Comparison of ENCODE assay signal across 18 cellular contexts in the genomic region with DNA sequence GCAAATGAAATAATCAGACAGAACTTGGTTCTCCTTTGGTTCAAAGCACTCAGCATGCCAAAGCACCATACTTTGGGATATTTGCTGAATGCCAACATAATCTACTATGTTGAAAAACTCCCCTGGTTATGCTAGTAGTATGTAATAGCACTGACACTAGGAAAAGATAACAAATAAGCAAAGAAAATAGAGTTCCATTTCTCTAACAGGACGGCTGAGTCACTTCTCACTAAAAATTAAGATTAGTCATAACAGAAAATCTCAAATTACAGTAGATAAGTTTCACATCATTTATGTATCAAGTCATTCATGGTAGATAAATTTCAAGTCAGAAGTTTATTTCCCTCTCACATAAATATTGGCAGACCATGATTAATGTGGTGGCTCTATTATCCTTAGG. TPM values are rescaled to one million over a fixed set of nuclear protein-coding genes. Genes with fewer than 3 reads are reported as not detected.
DNase-seq lines count a peak whose midpoint lies in the region; FAIRE-seq and TF ChIP-seq lines count a peak whose summit lies in the region.
"Had no signal": no experiment of that assay in that cellular context is flagged by ENCODE, and none has a peak within 500 bp of the region (broad histone marks: within the 10 kb centered on the region; RNA-seq: fewer than 3 reads in every experiment).

No MANE protein-coding gene starts in this region.

- CTCF ChIA-PET in RWPE1 (lab: Yijun Ruan, JAX) = no interaction called here
- CTCF ChIA-PET in mammary epithelial cell (lab: Charles Lee; ENCODE audit: low non-redundant PET) = no interaction called here

- H3K4me2 ChIP-seq in mammary epithelial cell (ENCODE audit: insufficient read depth, low read depth, low read length) = no peak overlapping the region
- H3K4me2 ChIP-seq: A549 had no signal

- no peak overlapping the region for H3K9ac ChIP-seq in mammary epithelial cell (ENCODE audit: insufficient read depth, low read length)
- H3K9ac ChIP-seq: GM23248 had no signal

- TF ChIP-seq POLR2A in H54 (IDR thresholded peaks at IDR 0.05; ENCODE audit: low read depth, low read length) (no peak), suprapubic skin (IDR thresholded peaks at IDR 0.05) (no peak)

- intact Hi-C loops in mammary epithelial cell (cut with micrococcal nuclease) = no loop called here

- FAIRE-seq in H54 (lab: Jason Lieb, UNC) = peak; percentile 36
- FAIRE-seq: A549, G401.6 had no signal

- no TSS peak for BruUV-seq in mammary epithelial cell (replicated peaks; lab: Mats Ljungman, UMichigan)

- dilution Hi-C loops in mammary epithelial cell (cut with HindIII; ENCODE audit: low sequenced_read_pairs) = no loop called here

- H3K9me3 ChIP-seq in mammary epithelial cell (replicated peaks; ENCODE audit: insufficient read depth, low read length) (no peaks in the 10 kb centered on the region), suprapubic skin (no peaks in the 10 kb centered on the region)
- H3K9me3 ChIP-seq: A549 had no signal

- 43% methylated on average over 1 of the region's 1 CpG for WGBS in mammary epithelial cell (ENCODE audit: low coverage, missing lambda C conversion rate)
- 60% methylated on average over 1 of the region's 1 CpG for WGBS in suprapubic skin

- POLR2A ChIA-PET in RWPE1 (lab: Yijun Ruan, JAX; ENCODE audit: low non-redundant PET) = no interaction called here

- H3K4me1 ChIP-seq in mammary epithelial cell (ENCODE audit: insufficient read depth, low read length) (no peaks in the 10 kb centered on the region), suprapubic skin (no peaks in the 10 kb centered on the region)
- H3K4me1 ChIP-seq: A549 had no signal

- H3K27ac ChIP-seq in RWPE1 (no peak overlapping the region), mammary epithelial cell (ENCODE audit: insufficient read depth, low read depth, low read length) (no peak overlapping the region), suprapubic skin (no peak overlapping the region)
- H3K27ac ChIP-seq: A549, GM23248 had no signal

- no peaks in the 10 kb centered on the region for H3K27me3 ChIP-seq in mammary epithelial cell (ENCODE audit: insufficient read depth, low read length)
- H3K27me3 ChIP-seq in suprapubic skin = no peaks in the 10 kb centered on the region

- TF ChIP-seq EP300 in suprapubic skin (IDR thresholded peaks at IDR 0.05) = no peak

- DNase-seq in H54 (ENCODE audit: insufficient read length, low spot score) (no peak), RWPE1 (ENCODE audit: low spot score) (peak; percentile 7), mammary epithelial cell (peak; percentile 39), myocyte (ENCODE audit: low read depth) (peak; percentile 14), activated T-cell treated with anti-CD3 and anti-CD28 coated beads for 4 hours (no peak), NCI-H2227 (lab: John Stamatoyannopoulos, UW; ENCODE audit: unreplicated experiment) (no peak), suprapubic skin (ENCODE audit: low spot score in 2 of 2) (no peak)
- DNase-seq in activated CD4-positive, alpha-beta T cell treated with anti-CD3 and anti-CD28 coated beads, Interleukin-2, amount 50 U/mL, for 1 hour = no peak
- DNase-seq: C1 segment of cervical spinal cord, DND-41, GM23248, NCI-H1105, NCI-H1694, NCI-H446, OCI-M1 had no signal

- H2AFZ ChIP-seq in mammary epithelial cell (ENCODE audit: low read depth, low read length) = no peak overlapping the region
- H2AFZ ChIP-seq: GM23248 had no signal

- H3K79me2 ChIP-seq in mammary epithelial cell (ENCODE audit: insufficient read depth, low read length) = no peaks in the 10 kb centered on the region

- in situ Hi-C loops in mammary epithelial cell (cut with MboI; ENCODE audit: low sequenced_read_pairs in 2 of 2) = no loop called here

- H3K36me3 ChIP-seq in mammary epithelial cell (ENCODE audit: insufficient read depth, low read length) (no peaks in the 10 kb centered on the region), suprapubic skin (no peaks in the 10 kb centered on the region)

- H3K4me3 ChIP-seq in mammary epithelial cell (replicated peaks in 1 of 3; ENCODE audit: insufficient read depth in 1 of 3, low read depth in 2 of 3, low read length in 3 of 3) (no peak overlapping the region), suprapubic skin (no peak overlapping the region)
- H3K4me3 ChIP-seq: A549, GM23248 had no signal

- TF ChIP-seq CTCF in RWPE1 (conservative IDR thresholded peaks at IDR 0.05; ENCODE audit: low read depth) = no peak
- no peak for TF ChIP-seq CTCF in mammary epithelial cell (conservative IDR thresholded peaks at IDR 0.05 in 1 of 2, IDR thresholded peaks at IDR 0.05 in 1 of 2; ENCODE audit: extremely low read depth in 1 of 2, insufficient read depth in 1 of 2, low read depth in 1 of 2, low read length in 2 of 2)
- TF ChIP-seq CTCF in suprapubic skin (IDR thresholded peaks at IDR 0.05) = no peak

- H4K20me1 ChIP-seq in mammary epithelial cell (ENCODE audit: insufficient read depth, low read length) = no peaks in the 10 kb centered on the region

RNA-seq across cellular contexts. Expression of a gene that starts 17.9 kb away (rescaled TPM):
- not detected for total RNA-seq in mammary epithelial cell
- not detected for polyA plus RNA-seq in mammary epithelial cell
- not detected for polyA minus RNA-seq in mammary epithelial cell
- total RNA-seq in myocyte = 0.08 TPM in 1 of 2 replicates, not detected in the other
- polyA plus RNA-seq in myocyte (2012) = not detected
- not detected for total RNA-seq in suprapubic skin
- total RNA-seq: GM23248, SK-MEL-5 had no signal
- polyA plus RNA-seq: A549, GM23248 had no signal

Comparison
In these comparisons a context has a peak if more than half of its experiments do, and no peak if none do; other contexts are left out.
1. DNase-seq: peak in RWPE1 (single experiment), mammary epithelial cell (single experiment) and myocyte (single experiment); none in H54 (single experiment), activated T-cell treated with anti-CD3 and anti-CD28 coated beads for 4 hours (single experiment), NCI-H2227 (single experiment), suprapubic skin (0 of 2) and activated CD4-positive, alpha-beta T cell treated with anti-CD3 and anti-CD28 coated beads, Interleukin-2, amount 50 U/mL, for 1 hour (single experiment).